In the genomic region with DNA sequence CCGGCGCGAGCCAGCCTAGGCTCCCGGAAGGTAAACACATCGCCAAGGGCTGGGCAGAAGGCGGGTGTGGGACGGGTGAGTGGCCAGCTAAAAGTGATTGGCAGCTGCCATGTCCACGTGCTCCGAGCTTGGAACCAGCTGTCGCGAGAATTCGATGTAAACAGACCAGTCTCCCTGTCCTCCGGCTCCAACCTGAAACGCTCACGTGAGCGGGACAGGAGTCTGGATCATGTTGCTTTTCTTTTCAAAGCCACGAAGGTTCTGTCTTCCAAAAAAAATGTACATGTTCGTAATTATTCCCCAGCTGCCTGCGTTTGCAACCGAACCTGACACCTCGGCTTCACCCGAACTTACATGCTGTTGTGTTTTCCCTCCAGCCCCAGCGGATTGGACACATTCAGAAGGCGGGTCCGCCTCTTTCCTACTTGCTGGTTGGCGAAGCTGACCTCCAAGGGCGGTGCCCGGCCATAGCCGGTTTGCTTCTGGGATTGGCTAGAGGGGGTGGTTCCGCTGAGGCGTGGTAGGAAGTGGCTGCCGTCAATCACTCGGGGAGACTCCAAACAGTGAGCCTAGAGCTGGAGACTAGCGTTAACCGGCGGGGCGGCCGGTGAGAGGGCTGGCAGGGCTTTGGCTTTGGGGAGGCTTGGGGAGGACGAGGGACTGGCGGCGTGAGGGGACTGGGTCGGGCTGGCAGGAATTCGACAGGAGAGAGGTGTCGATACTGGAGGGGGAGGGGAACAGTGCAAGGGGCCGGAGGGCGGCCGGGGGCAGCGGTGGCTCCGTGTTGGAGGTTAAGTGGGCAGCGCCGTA, we compare ENCODE assay signal across 8 cellular contexts. TPM values are rescaled to one million over a fixed set of nuclear protein-coding genes. Genes with fewer than 3 reads are reported as not detected.
DNase-seq lines count a peak whose midpoint lies in the region; ATAC-seq and TF ChIP-seq lines count a peak whose summit lies in the region.

A gene (plus strand): TSS at position 544 of the 810 bp plus-strand sequence.

- H3K9me3 Mint-ChIP-seq in activated naive CD8-positive, alpha-beta T cell (ENCODE audit: low read depth) = no peaks in the 10 kb centered on the region
- H3K9me3 Mint-ChIP-seq in osteocyte (ENCODE audit: unreplicated experiment) = no peaks in the 10 kb centered on the region

- H3K27me3 ChIP-seq in thymus (ENCODE audit: control insufficient read depth, insufficient read depth) = no peaks in the 10 kb centered on the region

- DNase-seq in NCI-H1092 treated with DMSO at 0.1 percent for 48 hours (lab: John Stamatoyannopoulos, UW) = peak; percentile 99
- DNase-seq in SKM-1 (lab: John Stamatoyannopoulos, UW; ENCODE audit: unreplicated experiment) = peak; percentile 95
- peak; percentile 96 to 100 (median 99) for DNase-seq in head of caudate nucleus
- peak; percentile 99 for DNase-seq in osteocyte (ENCODE audit: extremely low spot score, unreplicated experiment)

- H3K4me3 Mint-ChIP-seq in activated naive CD8-positive, alpha-beta T cell = peak within 1 kb of the TSS; percentile 94
- H3K4me3 Mint-ChIP-seq in osteocyte (ENCODE audit: unreplicated experiment) = peak within 1 kb of the TSS; percentile 99

- intact Hi-C loops in head of caudate nucleus (cut with DNase I) = no loop called here

- peak; percentile 97 for ATAC-seq in HG02610 (IDR thresholded peaks at IDR 0.05; ENCODE audit: unreplicated experiment)

- peaks cover 7% of the 10 kb centered on the region for H3K4me1 ChIP-seq in thymus (ENCODE audit: control insufficient read depth, insufficient read depth, low read length)

- peak within 1 kb of the TSS; percentile 88 for H3K27ac Mint-ChIP-seq in activated naive CD8-positive, alpha-beta T cell
- H3K27ac Mint-ChIP-seq in osteocyte (ENCODE audit: unreplicated experiment) = peak within 1 kb of the TSS; percentile 99

- peaks cover 7% of the 10 kb centered on the region for H3K36me3 Mint-ChIP-seq in activated naive CD8-positive, alpha-beta T cell
- peaks cover 2% of the 10 kb centered on the region for H3K36me3 Mint-ChIP-seq in osteocyte (ENCODE audit: unreplicated experiment)

- H3K4me3 ChIP-seq in GM08714 (ENCODE audit: low read length) = peak within 1 kb of the TSS; percentile 68
- H3K4me3 ChIP-seq in thymus (ENCODE audit: low read length) = peak within 1 kb of the TSS; percentile 72

- peaks cover 21% of the 10 kb centered on the region for H3K4me1 Mint-ChIP-seq in activated naive CD8-positive, alpha-beta T cell (ENCODE audit: low read depth)
- peaks cover 26% of the 10 kb centered on the region for H3K4me1 Mint-ChIP-seq in osteocyte (ENCODE audit: unreplicated experiment)

- H3K36me3 ChIP-seq in thymus (ENCODE audit: control insufficient read depth, insufficient read depth) = peaks cover 3% of the 10 kb centered on the region

- WGBS in thymus = under 1% methylated on average over 51 of the region's 51 CpGs

- H3K27me3 Mint-ChIP-seq in activated naive CD8-positive, alpha-beta T cell = no peaks in the 10 kb centered on the region
- no peaks in the 10 kb centered on the region for H3K27me3 Mint-ChIP-seq in osteocyte (ENCODE audit: unreplicated experiment)

- peak within 1 kb of the TSS; percentile 72 for H3K27ac ChIP-seq in thymus (ENCODE audit: low read depth)

- H3K9me3 ChIP-seq in thymus (ENCODE audit: control insufficient read depth) = no peaks in the 10 kb centered on the region

- no peak for TF ChIP-seq CTCF in osteocyte (IDR thresholded peaks at IDR 0.05)

RNA-seq across cellular contexts. Expression of the gene that starts here (rescaled TPM):
- 35.7 and 43.4 TPM in 2 replicates for total RNA-seq in osteocyte
- 6.9 TPM for polyA plus RNA-seq in thymus

Comparison
In these comparisons a context has a peak if more than half of its experiments do, and no peak if none do; other contexts are left out.
1. Peak in every context shown above with its lines: DNase-seq, ATAC-seq, H3K4me3 ChIP-seq and H3K27ac ChIP-seq.